Comparison of ENCODE assay signal across 24 cellular contexts in genomic region chr12:6271281-6271680, GRCh38. TPM values are rescaled to one million over a fixed set of nuclear protein-coding genes. Genes with fewer than 3 reads are reported as not detected.
DNase-seq lines count a peak whose midpoint lies in the region; ATAC-seq and TF ChIP-seq lines count a peak whose summit lies in the region.
"Had no signal": no experiment of that assay in that cellular context is flagged by ENCODE, and none has a peak within 500 bp of the region (broad histone marks: within the 10 kb centered on the region; RNA-seq: fewer than 3 reads in every experiment).

No MANE protein-coding gene starts in this region.

- peaks cover 45% of the 10 kb centered on the region for H3K4me1 ChIP-seq in lower lobe of right lung

- intact Hi-C loops in lower lobe of right lung (cut with DNase I), result no loop called here

- H3K4me3 Mint-ChIP-seq in WTC11 (no peak overlapping the region), progenitor cell of endocrine pancreas (ENCODE audit: low read depth) (no peak overlapping the region)
- no peak overlapping the region for H3K4me3 Mint-ChIP-seq in activated naive CD8-positive, alpha-beta T cell treated with anti-CD3 and anti-CD28 coated beads, Interleukin-2, amount 50 U/mL, for 24 hours
- H3K4me3 Mint-ChIP-seq: CD4-positive, alpha-beta memory T cell had no signal

- H3K27ac Mint-ChIP-seq in WTC11, result peak overlapping the region; percentile 6; the same call in 1 of the 2 replicates
- H3K27ac Mint-ChIP-seq in progenitor cell of endocrine pancreas, result peak overlapping the region; percentile 9
- H3K27ac Mint-ChIP-seq in activated naive CD8-positive, alpha-beta T cell treated with anti-CD3 and anti-CD28 coated beads, Interleukin-2, amount 50 U/mL, for 24 hours, result no peak overlapping the region
- H3K27ac Mint-ChIP-seq: CD4-positive, alpha-beta memory T cell had no signal

- POLR2A ChIA-PET in WTC11 (lab: Charles Lee), result no interaction called here
- POLR2A ChIA-PET in GM10248 (lab: Yijun Ruan, JAX), result no interaction called here

- ATAC-seq in WTC11 (no peak), lower lobe of right lung (no peak), GM21515 (IDR thresholded peaks at IDR 0.05; ENCODE audit: unreplicated experiment) (no peak)
- no peak for ATAC-seq in activated naive CD8-positive, alpha-beta T cell treated with anti-CD3 and anti-CD28 coated beads, Interleukin-2, amount 50 U/mL, for 24 hours
- ATAC-seq: GM12878, HCT116, SK-N-SH treated with all-trans-retinoic acid at 6 μM for 48 hours had no signal

- no peaks in the 10 kb centered on the region for H3K36me3 Mint-ChIP-seq in WTC11
- H3K36me3 Mint-ChIP-seq in progenitor cell of endocrine pancreas (ENCODE audit: insufficient read depth), result no peaks in the 10 kb centered on the region
- no peaks in the 10 kb centered on the region for H3K36me3 Mint-ChIP-seq in activated naive CD8-positive, alpha-beta T cell treated with anti-CD3 and anti-CD28 coated beads, Interleukin-2, amount 50 U/mL, for 24 hours (ENCODE audit: low read depth)
- H3K36me3 Mint-ChIP-seq: CD4-positive, alpha-beta memory T cell had no signal

- H3K9me3 Mint-ChIP-seq in WTC11 (no peaks in the 10 kb centered on the region), progenitor cell of endocrine pancreas (ENCODE audit: low read depth) (no peaks in the 10 kb centered on the region)
- H3K9me3 Mint-ChIP-seq in activated naive CD8-positive, alpha-beta T cell treated with anti-CD3 and anti-CD28 coated beads, Interleukin-2, amount 50 U/mL, for 24 hours, result no peaks in the 10 kb centered on the region
- H3K9me3 Mint-ChIP-seq: CD4-positive, alpha-beta memory T cell had no signal

- no peak overlapping the region for H3K27ac ChIP-seq in lower lobe of right lung
- H3K27ac ChIP-seq: SJCRH30 had no signal

- DNase-seq in WTC11 (ENCODE audit: low spot score) (no peak), lower lobe of right lung (peak; percentile 10), progenitor cell of endocrine pancreas (ENCODE audit: low spot score, unreplicated experiment) (no peak), UCSD-AML1 (lab: John Stamatoyannopoulos, UW; ENCODE audit: unreplicated experiment) (no peak), GM10248 (ENCODE audit: extremely low spot score) (no peak)
- no peak for DNase-seq in activated naive CD8-positive, alpha-beta T cell treated with anti-CD3 and anti-CD28 coated beads, Interleukin-2, amount 50 U/mL, for 24 hours
- DNase-seq: C1 segment of cervical spinal cord; CD4-positive, alpha-beta memory T cell; COR-L47; DMS53; GOT3; NCI-H1048; NCI-H1417; NCI-H1694; NCI-H2081; NCI-H2227 treated with DMSO at 0.1 percent for 48 hours; NCI-H526 treated with DMSO at 0.1 percent for 48 hours; SJCRH30 had no signal

- no peaks in the 10 kb centered on the region for H3K36me3 ChIP-seq in lower lobe of right lung
- H3K36me3 ChIP-seq: SJCRH30 had no signal

- CTCF ChIA-PET in WTC11 (lab: Charles Lee), result interaction anchor here (13.5 kb wide), 1 partner anchor 70 kb away, joined by 431 read pairs; the partner anchor contains the start of gene CD9
- CTCF ChIA-PET in GM10248 (lab: Yijun Ruan, JAX), result no interaction called here

- TF ChIP-seq CTCF in WTC11 (IDR thresholded peaks at IDR 0.05) (no peak), lower lobe of right lung (IDR thresholded peaks at IDR 0.05) (no peak), progenitor cell of endocrine pancreas (IDR thresholded peaks at IDR 0.05; ENCODE audit: unreplicated experiment) (no peak), GM10248 (IDR thresholded peaks at IDR 0.05; ENCODE audit: control extremely low read depth, extremely low read depth, low read depth, missing control alignments) (no peak)

- no peaks in the 10 kb centered on the region for H3K9me3 ChIP-seq in lower lobe of right lung
- H3K9me3 ChIP-seq: SJCRH30 had no signal

- no peaks in the 10 kb centered on the region for H3K27me3 ChIP-seq in lower lobe of right lung (ENCODE audit: low read depth)
- H3K27me3 ChIP-seq: SJCRH30 had no signal

- H3K4me1 Mint-ChIP-seq in WTC11 (peaks cover 58% of the 10 kb centered on the region), progenitor cell of endocrine pancreas (ENCODE audit: low read depth) (peaks cover 18% of the 10 kb centered on the region)
- H3K4me1 Mint-ChIP-seq in activated naive CD8-positive, alpha-beta T cell treated with anti-CD3 and anti-CD28 coated beads, Interleukin-2, amount 50 U/mL, for 24 hours, result peaks cover 32% of the 10 kb centered on the region

- H3K4me3 ChIP-seq in lower lobe of right lung, result no peak overlapping the region
- H3K4me3 ChIP-seq: GM12878, SJCRH30 had no signal

- H3K27me3 Mint-ChIP-seq in WTC11 (ENCODE audit: low read depth) (no peaks in the 10 kb centered on the region; the same call in 1 of the 2 replicates), progenitor cell of endocrine pancreas (peaks cover 25% of the 10 kb centered on the region)
- H3K27me3 Mint-ChIP-seq in activated naive CD8-positive, alpha-beta T cell treated with anti-CD3 and anti-CD28 coated beads, Interleukin-2, amount 50 U/mL, for 24 hours, result peaks cover 34% of the 10 kb centered on the region

TF ChIP-seq in WTC11, 78 proteins besides CTCF, POLR2A, EP300 and RAD21 (continues in another document):
- no peak for TF ChIP-seq E2F1 (CRISPR knock-in tag; IDR thresholded peaks at IDR 0.05)
- TF ChIP-seq ZSCAN18 (CRISPR knock-in tag; IDR thresholded peaks at IDR 0.05), result no peak
- no peak for TF ChIP-seq USF2 (CRISPR knock-in tag; IDR thresholded peaks at IDR 0.05)
- no peak for TF ChIP-seq ZNF512 (CRISPR knock-in tag; IDR thresholded peaks at IDR 0.05; ENCODE audit: borderline replicate concordance)
- no peak for TF ChIP-seq EMX1 (CRISPR knock-in tag; IDR thresholded peaks at IDR 0.05)
- TF ChIP-seq NR1H2 (CRISPR knock-in tag; IDR thresholded peaks at IDR 0.05), result no peak
- no peak for TF ChIP-seq RORB (CRISPR knock-in tag; IDR thresholded peaks at IDR 0.05)
- no peak for TF ChIP-seq NR2C2 (CRISPR knock-in tag; IDR thresholded peaks at IDR 0.05)

RNA-seq across cellular contexts. Expression of gene PLEKHG6, which starts 39.2 kb away (rescaled TPM):
- 36.8 to 46.4 TPM (median 38.4 TPM) in 3 replicates for total RNA-seq in WTC11 (2021)
- 2.9 TPM for total RNA-seq in lower lobe of right lung
- total RNA-seq in progenitor cell of endocrine pancreas, result 40.5 and 44.0 TPM in 2 replicates
- total RNA-seq: A673; CD4-positive, alpha-beta memory T cell; NCI-H460 had no signal
